ENCODE assay signal across 9 cellular contexts in genomic region chr16:47719713-47720112, GRCh38.
"Had no signal": no experiment of that assay in that cellular context is flagged by ENCODE, and none has a peak within 500 bp of the region (broad histone marks: within the 10 kb centered on the region; RNA-seq: fewer than 3 reads in every experiment).

No MANE protein-coding gene starts in this region.

- H3K4me2 ChIP-seq: GM23338 had no signal

- H2AFZ ChIP-seq: GM23338 had no signal

- H3K4me3 Mint-ChIP-seq: GM23338, H9, HFFc6, IgD-negative memory B cell had no signal

- ATAC-seq: GM23338, HepG2 had no signal

- H3K9me3 Mint-ChIP-seq: GM23338, H9, HFFc6, IgD-negative memory B cell had no signal

- H3K27ac Mint-ChIP-seq: GM23338, H9, HFFc6, IgD-negative memory B cell had no signal

- FAIRE-seq: H1, H54, HepG2 had no signal

- H3K4me1 Mint-ChIP-seq: GM23338 had no signal

- H3K4me3 ChIP-seq: GM23338 had no signal

- DNase-seq: H9, HCEC 1CT, HFFc6, KG1 had no signal
